Comparison of ENCODE assay signal across 22 cellular contexts in genomic region chr13:100442095-100442832, GRCh38.
DNase-seq lines count a peak whose midpoint lies in the region; ATAC-seq and TF ChIP-seq lines count a peak whose summit lies in the region.
"Had no signal": no experiment of that assay in that cellular context is flagged by ENCODE, and none has a peak within 500 bp of the region (broad histone marks: within the 10 kb centered on the region; RNA-seq: fewer than 3 reads in every experiment).

No MANE protein-coding gene starts in this region.

- no peaks in the 10 kb centered on the region for H3K27me3 ChIP-seq in SK-N-SH (ENCODE audit: insufficient read depth)
- no peaks in the 10 kb centered on the region for H3K27me3 ChIP-seq in CD4-positive, alpha-beta T cell (ENCODE audit: control insufficient read depth, insufficient read depth, low read length)
- H3K27me3 ChIP-seq: spleen, stomach, upper lobe of left lung had no signal

- H3K4me1 ChIP-seq in SK-N-SH (ENCODE audit: control insufficient read depth in 1 of 2, insufficient read depth in 2 of 2, low read depth in 1 of 2, low read length in 1 of 2) = peaks cover 0 to 20% of the 10 kb centered on the region in 2 experiments; a peak in 1 of 4 replicates
- H3K4me1 ChIP-seq: spleen had no signal

- no peaks in the 10 kb centered on the region for H3K79me2 ChIP-seq in SK-N-SH (ENCODE audit: insufficient read depth)

- POLR2A ChIA-PET in SK-N-SH (lab: Yijun Ruan, JAX) = interaction anchor here (0.6 kb wide), 1 partner anchor 57 kb away, joined by 3 read pairs; no protein-coding TSS in a partner anchor
- POLR2A ChIA-PET in CD4-positive, alpha-beta T cell (lab: Charles Lee) = no interaction called here

- H3K4me3 ChIP-seq in SK-N-SH (ENCODE audit: low read depth in 2 of 2, low read length in 1 of 2) = no peak overlapping the region
- H3K4me3 ChIP-seq: spleen, stomach, upper lobe of left lung had no signal

- H3K27me3 Mint-ChIP-seq in T-helper 17 cell (no peaks in the 10 kb centered on the region), type B pancreatic cell (no peaks in the 10 kb centered on the region)
- no peaks in the 10 kb centered on the region for H3K27me3 Mint-ChIP-seq in CD4-positive, alpha-beta T cell
- H3K27me3 Mint-ChIP-seq: activated naive CD8-positive, alpha-beta T cell treated with anti-CD3 and anti-CD28 coated beads for 36 hours; IgD-negative memory B cell had no signal

- ATAC-seq in SK-N-SH treated with all-trans-retinoic acid at 6 μM for 48 hours (no peak), T-helper 17 cell (no peak), left colon (peak; percentile 96)
- no peak for ATAC-seq in CD4-positive, alpha-beta T cell (ENCODE audit: poor library complexity)
- ATAC-seq: activated CD4-positive, CD25-positive, alpha-beta regulatory T cell treated with anti-CD3 and anti-CD28 coated beads, Interleukin-2, amount 50 U/mL, for 24 hours had no signal

- H2AFZ ChIP-seq in SK-N-SH (ENCODE audit: low read depth) = no peak overlapping the region

- CTCF ChIA-PET in SK-N-SH (lab: Yijun Ruan, JAX) = no interaction called here
- CTCF ChIA-PET in CD4-positive, alpha-beta T cell (lab: Charles Lee) = no interaction called here

- WGBS in SK-N-SH (ENCODE audit: low lambda C conversion rate) = 95% methylated on average over 9 of the region's 9 CpGs

- no peak for TF ChIP-seq RAD21 in SK-N-SH (IDR thresholded peaks at IDR 0.05; ENCODE audit: low read length)

- H3K9ac ChIP-seq in SK-N-SH = no peak overlapping the region

- H3K27ac ChIP-seq in SK-N-SH (ENCODE audit: low read depth in 2 of 2, low read length in 1 of 2) = peak overlapping the region in 1 of 2 experiments; percentile 72; a peak in 2 of 4 replicates
- no peak overlapping the region for H3K27ac ChIP-seq in CD4-positive, alpha-beta T cell (ENCODE audit: low read depth, low read length)
- H3K27ac ChIP-seq: spleen, stomach, upper lobe of left lung had no signal

- TF ChIP-seq CTCF in SK-N-SH (IDR thresholded peaks at IDR 0.05) = no peak
- no peak for TF ChIP-seq CTCF in type B pancreatic cell (conservative IDR thresholded peaks at IDR 0.05)
- no peak for TF ChIP-seq CTCF in CD4-positive, alpha-beta T cell (IDR thresholded peaks at IDR 0.05)

- H3F3A ChIP-seq in SK-N-SH (replicated peaks; ENCODE audit: insufficient read depth) = peaks cover 21% of the 10 kb centered on the region

- no peaks in the 10 kb centered on the region for H3K9me3 ChIP-seq in SK-N-SH
- no peaks in the 10 kb centered on the region for H3K9me3 ChIP-seq in T-helper 17 cell (ENCODE audit: control insufficient read depth, low read length, poor library complexity, severe bottlenecking)
- H3K9me3 ChIP-seq in CD4-positive, alpha-beta T cell (ENCODE audit: control insufficient read depth, low read length) = no peaks in the 10 kb centered on the region
- H3K9me3 ChIP-seq: spleen, stomach, upper lobe of left lung had no signal

- no peaks in the 10 kb centered on the region for H4K20me1 ChIP-seq in SK-N-SH (ENCODE audit: insufficient read depth)

- peak overlapping the region; percentile 42; the same call in 1 of the 2 replicates for H3K4me2 ChIP-seq in SK-N-SH

- intact Hi-C loops in left colon (cut with DNase I, micrococcal nuclease) = no loop called here
- intact Hi-C loops in CD4-positive, alpha-beta T cell (cut with DNase I, micrococcal nuclease) = no loop called here

- H3K4me3 Mint-ChIP-seq in T-helper 17 cell (no peak overlapping the region), type B pancreatic cell (no peak overlapping the region)
- no peak overlapping the region for H3K4me3 Mint-ChIP-seq in CD4-positive, alpha-beta T cell
- H3K4me3 Mint-ChIP-seq: activated naive CD8-positive, alpha-beta T cell treated with anti-CD3 and anti-CD28 coated beads for 36 hours; activated T-helper 1 cell treated with anti-CD3 and anti-CD28 coated beads, Interleukin-12 subunit alpha, Interleukin-12 subunit beta, Interleukin-2, Interleukin-4 antibody, amounts not matched to agents 30 ng/mL and 10 ng/mL and 1 ng/mL, durations not matched to agents 14 hours and 24 hours and 36 hours; IgD-negative memory B cell had no signal

- no peaks in the 10 kb centered on the region for H3K9me3 Mint-ChIP-seq in type B pancreatic cell
- H3K9me3 Mint-ChIP-seq in CD4-positive, alpha-beta T cell = no peaks in the 10 kb centered on the region
- H3K9me3 Mint-ChIP-seq: activated naive CD8-positive, alpha-beta T cell treated with anti-CD3 and anti-CD28 coated beads for 36 hours; activated T-helper 1 cell treated with anti-CD3 and anti-CD28 coated beads, Interleukin-12 subunit alpha, Interleukin-12 subunit beta, Interleukin-2, Interleukin-4 antibody, amounts not matched to agents 30 ng/mL and 10 ng/mL and 1 ng/mL, durations not matched to agents 14 hours and 24 hours and 36 hours; IgD-negative memory B cell had no signal

- peaks cover 0 to 7% of the 10 kb centered on the region in 2 experiments for H3K36me3 ChIP-seq in SK-N-SH (replicated peaks in 1 of 2; ENCODE audit: control insufficient read depth in 1 of 2, insufficient read depth in 2 of 2, low read length in 1 of 2)
- H3K36me3 ChIP-seq: upper lobe of left lung had no signal

- H3K27ac Mint-ChIP-seq in T-helper 17 cell (peak overlapping the region; percentile 45), type B pancreatic cell (peak overlapping the region; percentile 14)
- no peak overlapping the region for H3K27ac Mint-ChIP-seq in CD4-positive, alpha-beta T cell
- H3K27ac Mint-ChIP-seq: activated naive CD8-positive, alpha-beta T cell treated with anti-CD3 and anti-CD28 coated beads for 36 hours; activated T-helper 1 cell treated with anti-CD3 and anti-CD28 coated beads, Interleukin-12 subunit alpha, Interleukin-12 subunit beta, Interleukin-2, Interleukin-4 antibody, amounts not matched to agents 30 ng/mL and 10 ng/mL and 1 ng/mL, durations not matched to agents 14 hours and 24 hours and 36 hours; IgD-negative memory B cell had no signal

- H3K36me3 Mint-ChIP-seq in T-helper 17 cell (ENCODE audit: low read depth) (peaks cover 2% of the 10 kb centered on the region), type B pancreatic cell (peaks cover 9% of the 10 kb centered on the region)
- no peaks in the 10 kb centered on the region for H3K36me3 Mint-ChIP-seq in CD4-positive, alpha-beta T cell (ENCODE audit: low read depth)
- H3K36me3 Mint-ChIP-seq: IgD-negative memory B cell had no signal

- H3K9me2 ChIP-seq in SK-N-SH = no peaks in the 10 kb centered on the region

- no peak for DNase-seq in SK-N-SH
- DNase-seq in T-helper 17 cell = no peak
- no peak for DNase-seq in left colon
- DNase-seq in type B pancreatic cell (ENCODE audit: extremely low spot score, unreplicated experiment) = no peak
- no peak for DNase-seq in CD4-positive, alpha-beta T cell
- no peak for DNase-seq in kidney glomerular epithelial cell (lab: John Stamatoyannopoulos, UW)
- no peak for DNase-seq in activated CD4-positive, alpha-beta T cell treated with anti-CD3 and anti-CD28 coated beads, Interleukin-2, amount 50 U/mL, for 1 hour
- DNase-seq: 8988T; activated CD8-positive, alpha-beta memory T cell treated with anti-CD3 and anti-CD28 coated beads for 24 hours; activated naive CD8-positive, alpha-beta T cell treated with anti-CD3 and anti-CD28 coated beads for 36 hours; glutamatergic neuron; MV-4-11; NCI-H226; nucleus accumbens; spleen; stimulated activated CD4-positive, alpha-beta T cell treated with anti-CD3 and anti-CD28 coated beads, Interleukin-4, amount 100 ng/mL, for 4 hours; stomach; upper lobe of left lung had no signal

- H3K4me1 Mint-ChIP-seq in T-helper 17 cell (peaks cover 6% of the 10 kb centered on the region), type B pancreatic cell (ENCODE audit: unreplicated experiment) (peaks cover 20% of the 10 kb centered on the region)
- H3K4me1 Mint-ChIP-seq in CD4-positive, alpha-beta T cell (ENCODE audit: low read depth) = no peaks in the 10 kb centered on the region
- H3K4me1 Mint-ChIP-seq: activated naive CD8-positive, alpha-beta T cell treated with anti-CD3 and anti-CD28 coated beads for 36 hours; IgD-negative memory B cell had no signal

- TF ChIP-seq EP300 in SK-N-SH (IDR thresholded peaks at IDR 0.05; ENCODE audit: borderline replicate concordance in 1 of 2, low read depth in 1 of 2, low read length in 1 of 2) = no peak

TF ChIP-seq in SK-N-SH, 30 proteins besides CTCF, POLR2A, EP300 and RAD21:
- TF ChIP-seq POLR2AphosphoS5 (IDR thresholded peaks at IDR 0.05; ENCODE audit: low read depth, low read length) (no peak), SIN3A (IDR thresholded peaks at IDR 0.05; ENCODE audit: borderline replicate concordance, low read depth, low read length) (no peak), FOSL2 (IDR thresholded peaks at IDR 0.05; ENCODE audit: borderline replicate concordance, low read depth) (no peak)
- TF ChIP-seq, protein P1, sequence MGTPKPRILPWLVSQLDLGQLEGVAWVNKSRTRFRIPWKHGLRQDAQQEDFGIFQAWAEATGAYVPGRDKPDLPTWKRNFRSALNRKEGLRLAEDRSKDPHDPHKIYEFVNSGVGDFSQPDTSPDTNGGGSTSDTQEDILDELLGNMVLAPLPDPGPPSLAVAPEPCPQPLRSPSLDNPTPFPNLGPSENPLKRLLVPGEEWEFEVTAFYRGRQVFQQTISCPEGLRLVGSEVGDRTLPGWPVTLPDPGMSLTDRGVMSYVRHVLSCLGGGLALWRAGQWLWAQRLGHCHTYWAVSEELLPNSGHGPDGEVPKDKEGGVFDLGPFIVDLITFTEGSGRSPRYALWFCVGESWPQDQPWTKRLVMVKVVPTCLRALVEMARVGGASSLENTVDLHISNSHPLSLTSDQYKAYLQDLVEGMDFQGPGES (IDR thresholded peaks at IDR 0.05; ENCODE audit: low read depth, low read length) = no peak

TF ChIP-seq in SK-N-SH treated with all-trans-retinoic acid at 6 μM for 48 hours, 23 proteins besides CTCF, POLR2A, EP300 and RAD21 (continues in another document):
- TF ChIP-seq ZC3H10 (CRISPR knock-in tag; IDR thresholded peaks at IDR 0.05) (no peak), ZFP30 (CRISPR knock-in tag; IDR thresholded peaks at IDR 0.05) (no peak), ZFP3 (CRISPR knock-in tag; IDR thresholded peaks at IDR 0.05) (no peak), RARB (CRISPR knock-in tag; IDR thresholded peaks at IDR 0.05) (no peak), TOX (CRISPR knock-in tag; IDR thresholded peaks at IDR 0.05; ENCODE audit: borderline replicate concordance) (no peak), POU6F1 (CRISPR knock-in tag; IDR thresholded peaks at IDR 0.05; ENCODE audit: borderline replicate concordance, low read depth) (no peak)
